In the genomic region with DNA sequence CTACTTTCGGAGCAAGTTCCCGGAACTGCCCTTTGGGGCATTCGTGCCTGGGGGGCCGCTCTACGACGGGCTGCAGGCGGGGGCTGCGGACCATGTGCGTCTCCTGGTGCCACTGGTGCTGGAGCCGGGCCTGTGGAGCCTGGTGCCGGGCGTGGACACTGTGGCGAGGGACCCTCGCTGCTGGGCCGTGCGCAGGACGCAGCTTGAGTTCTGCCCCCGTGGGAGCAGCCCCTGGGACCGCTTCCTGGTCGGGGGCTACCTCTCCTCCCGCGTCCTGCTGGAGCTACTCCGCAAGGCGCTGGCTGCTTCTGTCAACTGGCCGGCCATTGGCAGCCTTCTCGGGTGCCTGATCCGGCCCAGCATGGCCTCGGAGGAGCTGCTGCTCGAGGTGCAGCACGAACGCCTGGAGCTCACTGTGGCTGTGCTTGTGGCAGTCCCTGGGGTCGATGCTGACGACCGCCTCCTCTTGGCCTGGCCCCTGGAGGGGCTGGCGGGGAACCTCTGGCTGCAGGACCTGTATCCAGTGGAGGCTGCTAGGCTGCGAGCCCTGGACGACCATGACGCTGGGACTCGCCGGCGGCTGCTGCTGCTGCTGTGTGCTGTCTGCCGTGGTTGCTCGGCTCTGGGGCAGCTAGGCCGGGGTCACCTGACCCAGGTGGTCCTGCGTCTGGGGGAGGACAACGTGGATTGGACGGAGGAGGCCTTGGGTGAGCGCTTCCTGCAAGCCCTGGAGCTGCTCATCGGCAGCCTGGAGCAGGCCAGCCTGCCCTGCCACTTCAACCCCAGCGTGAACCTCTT, we compare ENCODE assay signal across 1 cellular context.
TF ChIP-seq lines count a peak whose summit lies in the region.

No MANE protein-coding gene starts in this region.

TF ChIP-seq in K562, 482 proteins besides CTCF, POLR2A, EP300 and RAD21:
- TF ChIP-seq HMG20A (CRISPR knock-in tag; conservative IDR thresholded peaks at IDR 0.05), result no peak
- 0 out of 2 replicates have a peak, but pooled peaks have one; percentile 34 for TF ChIP-seq POLR2G (IDR thresholded peaks at IDR 0.05; ENCODE audit: low read depth, low read length)
